In the genomic region with DNA sequence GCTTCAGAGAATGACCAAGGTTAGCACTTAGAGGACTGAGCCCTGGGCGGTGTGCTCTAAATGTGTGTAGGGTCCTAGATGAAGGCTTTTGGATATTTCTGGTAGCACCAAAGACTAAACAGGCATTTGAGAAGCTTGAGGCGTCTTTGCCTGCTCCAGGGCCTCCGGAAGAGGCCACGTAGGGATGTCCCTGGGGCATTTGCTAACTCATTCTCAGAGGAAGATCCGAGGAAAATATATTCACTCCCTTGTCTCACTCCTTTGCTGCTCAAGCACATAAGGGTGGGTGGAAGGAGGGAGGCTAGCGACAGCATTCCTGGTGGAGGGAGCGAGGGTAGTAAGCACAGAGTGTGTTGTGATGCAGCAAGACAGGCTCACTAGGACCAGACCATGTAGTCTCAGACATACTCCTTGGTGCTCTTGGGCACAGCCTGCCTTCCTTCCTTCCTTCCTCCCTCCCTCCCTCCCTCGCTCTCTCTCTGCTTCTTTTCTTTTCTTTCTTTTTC, we compare ENCODE assay signal across 1 cellular context.
TF ChIP-seq lines count a peak whose summit lies in the region.

No MANE protein-coding gene starts in this region.

TF ChIP-seq in K562, 482 proteins besides CTCF, POLR2A, EP300 and RAD21:
- TF ChIP-seq ZNF764 (CRISPR knock-in tag; IDR thresholded peaks at IDR 0.05; ENCODE audit: low read depth) (no peak), ZKSCAN8 (CRISPR knock-in tag; IDR thresholded peaks at IDR 0.05) (no peak), CAMTA2 (CRISPR knock-in tag; conservative IDR thresholded peaks at IDR 0.05) (no peak), HCFC1 (IDR thresholded peaks at IDR 0.05; ENCODE audit: low read depth, low read length) (no peak), HNRNPUL1 (IDR thresholded peaks at IDR 0.05; ENCODE audit: low read length) (no peak), THRAP3 (IDR thresholded peaks at IDR 0.05; ENCODE audit: borderline replicate concordance) (no peak), ZNF75A (CRISPR knock-in tag; IDR thresholded peaks at IDR 0.05) (no peak), GABPA (tag; conservative IDR thresholded peaks at IDR 0.05; ENCODE audit: low read depth) (no peak), MCM5 (IDR thresholded peaks at IDR 0.05; ENCODE audit: low read depth) (no peak)
- TF ChIP-seq, protein P1, sequence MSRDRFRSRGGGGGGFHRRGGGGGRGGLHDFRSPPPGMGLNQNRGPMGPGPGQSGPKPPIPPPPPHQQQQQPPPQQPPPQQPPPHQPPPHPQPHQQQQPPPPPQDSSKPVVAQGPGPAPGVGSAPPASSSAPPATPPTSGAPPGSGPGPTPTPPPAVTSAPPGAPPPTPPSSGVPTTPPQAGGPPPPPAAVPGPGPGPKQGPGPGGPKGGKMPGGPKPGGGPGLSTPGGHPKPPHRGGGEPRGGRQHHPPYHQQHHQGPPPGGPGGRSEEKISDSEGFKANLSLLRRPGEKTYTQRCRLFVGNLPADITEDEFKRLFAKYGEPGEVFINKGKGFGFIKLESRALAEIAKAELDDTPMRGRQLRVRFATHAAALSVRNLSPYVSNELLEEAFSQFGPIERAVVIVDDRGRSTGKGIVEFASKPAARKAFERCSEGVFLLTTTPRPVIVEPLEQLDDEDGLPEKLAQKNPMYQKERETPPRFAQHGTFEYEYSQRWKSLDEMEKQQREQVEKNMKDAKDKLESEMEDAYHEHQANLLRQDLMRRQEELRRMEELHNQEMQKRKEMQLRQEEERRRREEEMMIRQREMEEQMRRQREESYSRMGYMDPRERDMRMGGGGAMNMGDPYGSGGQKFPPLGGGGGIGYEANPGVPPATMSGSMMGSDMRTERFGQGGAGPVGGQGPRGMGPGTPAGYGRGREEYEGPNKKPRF (IDR thresholded peaks at IDR 0.05; ENCODE audit: low read depth, low read length) = no peak
- TF ChIP-seq, protein P2, sequence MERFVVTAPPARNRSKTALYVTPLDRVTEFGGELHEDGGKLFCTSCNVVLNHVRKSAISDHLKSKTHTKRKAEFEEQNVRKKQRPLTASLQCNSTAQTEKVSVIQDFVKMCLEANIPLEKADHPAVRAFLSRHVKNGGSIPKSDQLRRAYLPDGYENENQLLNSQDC (CRISPR knock-in tag; IDR thresholded peaks at IDR 0.05) = no peak
- TF ChIP-seq, protein P3, sequence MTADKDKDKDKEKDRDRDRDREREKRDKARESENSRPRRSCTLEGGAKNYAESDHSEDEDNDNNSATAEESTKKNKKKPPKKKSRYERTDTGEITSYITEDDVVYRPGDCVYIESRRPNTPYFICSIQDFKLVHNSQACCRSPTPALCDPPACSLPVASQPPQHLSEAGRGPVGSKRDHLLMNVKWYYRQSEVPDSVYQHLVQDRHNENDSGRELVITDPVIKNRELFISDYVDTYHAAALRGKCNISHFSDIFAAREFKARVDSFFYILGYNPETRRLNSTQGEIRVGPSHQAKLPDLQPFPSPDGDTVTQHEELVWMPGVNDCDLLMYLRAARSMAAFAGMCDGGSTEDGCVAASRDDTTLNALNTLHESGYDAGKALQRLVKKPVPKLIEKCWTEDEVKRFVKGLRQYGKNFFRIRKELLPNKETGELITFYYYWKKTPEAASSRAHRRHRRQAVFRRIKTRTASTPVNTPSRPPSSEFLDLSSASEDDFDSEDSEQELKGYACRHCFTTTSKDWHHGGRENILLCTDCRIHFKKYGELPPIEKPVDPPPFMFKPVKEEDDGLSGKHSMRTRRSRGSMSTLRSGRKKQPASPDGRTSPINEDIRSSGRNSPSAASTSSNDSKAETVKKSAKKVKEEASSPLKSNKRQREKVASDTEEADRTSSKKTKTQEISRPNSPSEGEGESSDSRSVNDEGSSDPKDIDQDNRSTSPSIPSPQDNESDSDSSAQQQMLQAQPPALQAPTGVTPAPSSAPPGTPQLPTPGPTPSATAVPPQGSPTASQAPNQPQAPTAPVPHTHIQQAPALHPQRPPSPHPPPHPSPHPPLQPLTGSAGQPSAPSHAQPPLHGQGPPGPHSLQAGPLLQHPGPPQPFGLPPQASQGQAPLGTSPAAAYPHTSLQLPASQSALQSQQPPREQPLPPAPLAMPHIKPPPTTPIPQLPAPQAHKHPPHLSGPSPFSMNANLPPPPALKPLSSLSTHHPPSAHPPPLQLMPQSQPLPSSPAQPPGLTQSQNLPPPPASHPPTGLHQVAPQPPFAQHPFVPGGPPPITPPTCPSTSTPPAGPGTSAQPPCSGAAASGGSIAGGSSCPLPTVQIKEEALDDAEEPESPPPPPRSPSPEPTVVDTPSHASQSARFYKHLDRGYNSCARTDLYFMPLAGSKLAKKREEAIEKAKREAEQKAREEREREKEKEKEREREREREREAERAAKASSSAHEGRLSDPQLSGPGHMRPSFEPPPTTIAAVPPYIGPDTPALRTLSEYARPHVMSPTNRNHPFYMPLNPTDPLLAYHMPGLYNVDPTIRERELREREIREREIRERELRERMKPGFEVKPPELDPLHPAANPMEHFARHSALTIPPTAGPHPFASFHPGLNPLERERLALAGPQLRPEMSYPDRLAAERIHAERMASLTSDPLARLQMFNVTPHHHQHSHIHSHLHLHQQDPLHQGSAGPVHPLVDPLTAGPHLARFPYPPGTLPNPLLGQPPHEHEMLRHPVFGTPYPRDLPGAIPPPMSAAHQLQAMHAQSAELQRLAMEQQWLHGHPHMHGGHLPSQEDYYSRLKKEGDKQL (CRISPR knock-in tag; IDR thresholded peaks at IDR 0.05; ENCODE audit: borderline replicate concordance) = no peak
- TF ChIP-seq, protein P4, sequence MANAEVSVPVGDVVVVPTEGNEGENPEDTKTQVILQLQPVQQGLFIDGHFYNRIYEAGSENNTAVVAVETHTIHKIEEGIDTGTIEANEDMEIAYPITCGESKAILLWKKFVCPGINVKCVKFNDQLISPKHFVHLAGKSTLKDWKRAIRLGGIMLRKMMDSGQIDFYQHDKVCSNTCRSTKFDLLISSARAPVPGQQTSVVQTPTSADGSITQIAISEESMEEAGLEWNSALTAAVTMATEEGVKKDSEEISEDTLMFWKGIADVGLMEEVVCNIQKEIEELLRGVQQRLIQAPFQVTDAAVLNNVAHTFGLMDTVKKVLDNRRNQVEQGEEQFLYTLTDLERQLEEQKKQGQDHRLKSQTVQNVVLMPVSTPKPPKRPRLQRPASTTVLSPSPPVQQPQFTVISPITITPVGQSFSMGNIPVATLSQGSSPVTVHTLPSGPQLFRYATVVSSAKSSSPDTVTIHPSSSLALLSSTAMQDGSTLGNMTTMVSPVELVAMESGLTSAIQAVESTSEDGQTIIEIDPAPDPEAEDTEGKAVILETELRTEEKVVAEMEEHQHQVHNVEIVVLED (CRISPR knock-in tag; IDR thresholded peaks at IDR 0.05) = no peak
